In genomic region chr3:178306427-178307115, GRCh38 we compare ENCODE assay signal across 31 cellular contexts.
"Had no signal": no experiment of that assay in that cellular context is flagged by ENCODE, and none has a peak within 500 bp of the region (broad histone marks: within the 10 kb centered on the region; RNA-seq: fewer than 3 reads in every experiment).

No MANE protein-coding gene starts in this region.

- H3K4me1 Mint-ChIP-seq: activated CD4-positive, alpha-beta T cell treated with anti-CD3 and anti-CD28 coated beads, Interleukin-2, amount 10 ng/mL, durations not matched to agents 7 days and 5 days; activated naive CD4-positive, alpha-beta T cell treated with anti-CD3 and anti-CD28 coated beads, Interleukin-2, amount 50 U/mL, for 24 hours; activated naive CD8-positive, alpha-beta T cell treated with anti-CD3 and anti-CD28 coated beads, Interleukin-2, amount 50 U/mL, for 24 hours; central memory CD8-positive, alpha-beta T cell had no signal

- H3K9me3 ChIP-seq: ascending aorta, breast epithelium, gastrocnemius medialis had no signal

- H3K79me2 ChIP-seq: hepatocyte had no signal

- H3K4me3 Mint-ChIP-seq: activated CD4-positive, alpha-beta T cell treated with anti-CD3 and anti-CD28 coated beads, Interleukin-2, amount 10 ng/mL, durations not matched to agents 7 days and 5 days; activated CD8-positive, alpha-beta T cell treated with anti-CD3 and anti-CD28 coated beads for 36 hours; activated naive CD4-positive, alpha-beta T cell treated with anti-CD3 and anti-CD28 coated beads for 36 hours; activated naive CD4-positive, alpha-beta T cell treated with anti-CD3 and anti-CD28 coated beads, Interleukin-2, amount 50 U/mL, for 24 hours; activated naive CD8-positive, alpha-beta T cell treated with anti-CD3 and anti-CD28 coated beads for 36 hours; activated naive CD8-positive, alpha-beta T cell treated with anti-CD3 and anti-CD28 coated beads, Interleukin-2, amount 50 U/mL, for 24 hours; activated T-helper 1 cell treated with anti-CD3 and anti-CD28 coated beads, Interleukin-12 subunit alpha, Interleukin-12 subunit beta, Interleukin-2, Interleukin-4 antibody, amounts not matched to agents 30 ng/mL and 10 ng/mL and 1 ng/mL, durations not matched to agents 14 hours and 24 hours and 36 hours; brain; central memory CD8-positive, alpha-beta T cell; dendritic cell treated with granulocyte-macrophage colony-stimulating factor and Interleukin-4, amounts not matched to agents 40 ng/mL and 50 ng/mL, for 4 days; endodermal cell had no signal

- H3K27me3 ChIP-seq: ascending aorta, breast epithelium, cardiac muscle cell, dorsolateral prefrontal cortex, foreskin keratinocyte, gastrocnemius medialis, heart right ventricle, hepatocyte had no signal

- H3K4me2 ChIP-seq: hepatocyte had no signal

- H3K27me3 Mint-ChIP-seq: activated CD4-positive, alpha-beta T cell treated with anti-CD3 and anti-CD28 coated beads, Interleukin-2, amount 10 ng/mL, durations not matched to agents 7 days and 5 days; activated CD8-positive, alpha-beta T cell treated with anti-CD3 and anti-CD28 coated beads for 36 hours; activated naive CD4-positive, alpha-beta T cell treated with anti-CD3 and anti-CD28 coated beads, Interleukin-2, amount 50 U/mL, for 24 hours; activated naive CD8-positive, alpha-beta T cell treated with anti-CD3 and anti-CD28 coated beads for 36 hours; activated naive CD8-positive, alpha-beta T cell treated with anti-CD3 and anti-CD28 coated beads, Interleukin-2, amount 50 U/mL, for 24 hours; brain; central memory CD8-positive, alpha-beta T cell; dendritic cell treated with granulocyte-macrophage colony-stimulating factor and Interleukin-4, amounts not matched to agents 40 ng/mL and 50 ng/mL, for 4 days had no signal

- H3K9me3 Mint-ChIP-seq: activated CD4-positive, alpha-beta T cell treated with anti-CD3 and anti-CD28 coated beads, Interleukin-2, amount 10 ng/mL, durations not matched to agents 7 days and 5 days; activated CD8-positive, alpha-beta T cell treated with anti-CD3 and anti-CD28 coated beads for 36 hours; activated naive CD4-positive, alpha-beta T cell treated with anti-CD3 and anti-CD28 coated beads for 36 hours; activated naive CD4-positive, alpha-beta T cell treated with anti-CD3 and anti-CD28 coated beads, Interleukin-2, amount 50 U/mL, for 24 hours; activated naive CD8-positive, alpha-beta T cell treated with anti-CD3 and anti-CD28 coated beads for 36 hours; activated naive CD8-positive, alpha-beta T cell treated with anti-CD3 and anti-CD28 coated beads, Interleukin-2, amount 50 U/mL, for 24 hours; activated T-helper 1 cell treated with anti-CD3 and anti-CD28 coated beads, Interleukin-12 subunit alpha, Interleukin-12 subunit beta, Interleukin-2, Interleukin-4 antibody, amounts not matched to agents 30 ng/mL and 10 ng/mL and 1 ng/mL, durations not matched to agents 14 hours and 24 hours and 36 hours; activated T-helper 2 cell treated with anti-CD3 and anti-CD28 coated beads, Interferon-gamma antibody, Interleukin-2, Interleukin-4, amounts not matched to agents 10 μg/mL and 5 μg/mL and 100 μg/mL, durations not matched to agents 14 hours and 24 hours and 36 hours; central memory CD8-positive, alpha-beta T cell; dendritic cell treated with granulocyte-macrophage colony-stimulating factor and Interleukin-4, amounts not matched to agents 40 ng/mL and 50 ng/mL, for 4 days; endodermal cell had no signal

- H3K4me1 ChIP-seq: breast epithelium, foreskin keratinocyte, gastrocnemius medialis, heart right ventricle had no signal

- ATAC-seq: activated CD8-positive, alpha-beta T cell treated with anti-CD3 and anti-CD28 coated beads for 36 hours; activated naive CD8-positive, alpha-beta T cell treated with anti-CD3 and anti-CD28 coated beads, Interleukin-2, amount 50 U/mL, for 24 hours; esophagus mucosa; foreskin keratinocyte; gastrocnemius medialis; heart right ventricle had no signal

- H3K27ac Mint-ChIP-seq: activated CD4-positive, alpha-beta T cell treated with anti-CD3 and anti-CD28 coated beads, Interleukin-2, amount 10 ng/mL, durations not matched to agents 7 days and 5 days; activated CD8-positive, alpha-beta T cell treated with anti-CD3 and anti-CD28 coated beads for 36 hours; activated naive CD4-positive, alpha-beta T cell treated with anti-CD3 and anti-CD28 coated beads for 36 hours; activated naive CD4-positive, alpha-beta T cell treated with anti-CD3 and anti-CD28 coated beads, Interleukin-2, amount 50 U/mL, for 24 hours; activated naive CD8-positive, alpha-beta T cell treated with anti-CD3 and anti-CD28 coated beads for 36 hours; activated naive CD8-positive, alpha-beta T cell treated with anti-CD3 and anti-CD28 coated beads, Interleukin-2, amount 50 U/mL, for 24 hours; activated T-helper 1 cell treated with anti-CD3 and anti-CD28 coated beads, Interleukin-12 subunit alpha, Interleukin-12 subunit beta, Interleukin-2, Interleukin-4 antibody, amounts not matched to agents 30 ng/mL and 10 ng/mL and 1 ng/mL, durations not matched to agents 14 hours and 24 hours and 36 hours; activated T-helper 2 cell treated with anti-CD3 and anti-CD28 coated beads, Interferon-gamma antibody, Interleukin-2, Interleukin-4, amounts not matched to agents 10 μg/mL and 5 μg/mL and 100 μg/mL, durations not matched to agents 14 hours and 24 hours and 36 hours; brain; dendritic cell treated with granulocyte-macrophage colony-stimulating factor and Interleukin-4, amounts not matched to agents 40 ng/mL and 50 ng/mL, for 4 days; endodermal cell had no signal

- H2AFZ ChIP-seq: hepatocyte had no signal

- H3K4me3 ChIP-seq: ascending aorta, breast epithelium, cardiac muscle cell, coronary artery, dorsolateral prefrontal cortex, gastrocnemius medialis, heart right ventricle, hepatocyte had no signal

- H3K36me3 ChIP-seq: ascending aorta, breast epithelium, cardiac muscle cell, gastrocnemius medialis, heart right ventricle had no signal

- H3K27ac ChIP-seq: ascending aorta, breast epithelium, cardiac muscle cell, coronary artery, dorsolateral prefrontal cortex, foreskin keratinocyte, gastrocnemius medialis, heart right ventricle, hepatocyte had no signal

- DNase-seq: activated CD4-positive, alpha-beta T cell treated with anti-CD3 and anti-CD28 coated beads for 1 hour; activated CD4-positive, alpha-beta T cell treated with anti-CD3 and anti-CD28 coated beads for 4 hours; activated CD4-positive, alpha-beta T cell treated with anti-CD3 and anti-CD28 coated beads, Interleukin-2, amount 10 ng/mL, durations not matched to agents 7 days and 5 days; activated CD4-positive, alpha-beta T cell treated with anti-CD3 and anti-CD28 coated beads, Interleukin-2, amount 50 U/mL, for 4 hours; activated CD8-positive, alpha-beta memory T cell treated with anti-CD3 and anti-CD28 coated beads for 24 hours; activated CD8-positive, alpha-beta T cell treated with anti-CD3 and anti-CD28 coated beads for 36 hours; activated effector memory CD4-positive, alpha-beta T cell treated with anti-CD3 and anti-CD28 coated beads, Interleukin-2, amount 50 U/mL, for 16 hours; activated naive CD4-positive, alpha-beta T cell treated with anti-CD3 and anti-CD28 coated beads for 36 hours; activated naive CD8-positive, alpha-beta T cell treated with anti-CD3 and anti-CD28 coated beads for 36 hours; activated naive CD8-positive, alpha-beta T cell treated with anti-CD3 and anti-CD28 coated beads, Interleukin-2, amount 50 U/mL, for 24 hours; activated T-cell treated with anti-CD3 and anti-CD28 coated beads, Interleukin-2, amount 50 U/mL, for 1 hour; activated T-cell treated with anti-CD3 and anti-CD28 coated beads, Interleukin-2, amount 50 U/mL, for 48 hours; dorsolateral prefrontal cortex; effector memory CD4-positive, alpha-beta T cell; endodermal cell; foreskin keratinocyte; gastrocnemius medialis; heart right ventricle; T-helper 2 cell had no signal

- H3K36me3 Mint-ChIP-seq: activated naive CD4-positive, alpha-beta T cell treated with anti-CD3 and anti-CD28 coated beads, Interleukin-2, amount 50 U/mL, for 24 hours; activated naive CD8-positive, alpha-beta T cell treated with anti-CD3 and anti-CD28 coated beads for 36 hours; brain had no signal
